Comparison of ENCODE assay signal across 16 cellular contexts in genomic region chr2:97688062-97688827, GRCh38. TPM values are rescaled to one million over a fixed set of nuclear protein-coding genes. Genes with fewer than 3 reads are reported as not detected.
A peak's percentile ranks its signal among the peaks of the same experiment; 100 is the strongest.
DNase-seq lines count a peak whose midpoint lies in the region; ATAC-seq, FAIRE-seq and TF ChIP-seq lines count a peak whose summit lies in the region.
"Had no signal": no experiment of that assay in that cellular context is flagged by ENCODE, and none has a peak within 500 bp of the region (broad histone marks: within the 10 kb centered on the region; RNA-seq: fewer than 3 reads in every experiment).

No MANE protein-coding gene starts in this region.

- H3K27me3 Mint-ChIP-seq in natural killer cell treated with Interleukin-12 subunit alpha and Interleukin-12 subunit beta and Interleukin-15 and Interleukin-18, amount 100 ng/mL, for 72 hours, result peaks cover 0 to 5% of the 10 kb centered on the region in 2 donors
- H3K27me3 Mint-ChIP-seq in natural killer cell (ENCODE audit: low read depth in 2 of 2), result no peaks in the 10 kb centered on the region

- H2AFZ ChIP-seq in PC-3 (ENCODE audit: low read length), result peak overlapping the region; percentile 0; the same call in 1 of the 2 replicates

- peaks cover 0 to 4% of the 10 kb centered on the region in 2 donors for H3K4me1 Mint-ChIP-seq in natural killer cell treated with Interleukin-12 subunit alpha and Interleukin-12 subunit beta and Interleukin-15 and Interleukin-18, amount 100 ng/mL, for 72 hours (ENCODE audit: low read depth in 2 of 2)
- H3K4me1 Mint-ChIP-seq in natural killer cell, result no peaks in the 10 kb centered on the region

- H3K27ac Mint-ChIP-seq in natural killer cell treated with Interleukin-12 subunit alpha and Interleukin-12 subunit beta and Interleukin-15 and Interleukin-18, amount 100 ng/mL, for 72 hours, result no peak overlapping the region
- no peak overlapping the region for H3K27ac Mint-ChIP-seq in natural killer cell
- H3K27ac Mint-ChIP-seq: dendritic cell treated with granulocyte-macrophage colony-stimulating factor and Interleukin-4, amounts not matched to agents 40 ng/mL and 50 ng/mL, for 4 days had no signal

- no peaks in the 10 kb centered on the region for H4K20me1 ChIP-seq in PC-3 (ENCODE audit: low read length)

- no peak for TF ChIP-seq POLR2A in thyroid gland (IDR thresholded peaks at IDR 0.05)

- H3F3A ChIP-seq in PC-3 (ENCODE audit: low read length, unreplicated experiment), result no peaks in the 10 kb centered on the region

- no peak overlapping the region for H3K4me3 Mint-ChIP-seq in natural killer cell treated with Interleukin-12 subunit alpha and Interleukin-12 subunit beta and Interleukin-15 and Interleukin-18, amount 100 ng/mL, for 72 hours
- H3K4me3 Mint-ChIP-seq in natural killer cell, result no peak overlapping the region
- H3K4me3 Mint-ChIP-seq: dendritic cell treated with granulocyte-macrophage colony-stimulating factor and Interleukin-4, amounts not matched to agents 40 ng/mL and 50 ng/mL, for 4 days had no signal

- ATAC-seq in natural killer cell treated with Interleukin-12 subunit alpha and Interleukin-12 subunit beta and Interleukin-15 and Interleukin-18, amount 100 ng/mL, for 72 hours, result peak; percentile 28 to 62
- ATAC-seq in natural killer cell, result no peak
- peak; percentile 98 for ATAC-seq in PC-3

- no peaks in the 10 kb centered on the region for H3K9me3 Mint-ChIP-seq in natural killer cell treated with Interleukin-12 subunit alpha and Interleukin-12 subunit beta and Interleukin-15 and Interleukin-18, amount 100 ng/mL, for 72 hours
- H3K9me3 Mint-ChIP-seq in natural killer cell, result no peaks in the 10 kb centered on the region
- H3K9me3 Mint-ChIP-seq: dendritic cell treated with granulocyte-macrophage colony-stimulating factor and Interleukin-4, amounts not matched to agents 40 ng/mL and 50 ng/mL, for 4 days had no signal

- H3K9me3 ChIP-seq in PC-3 (ENCODE audit: low read length) (0 out of 2 replicates have a peak, but pooled peaks cover 2% of the 10 kb centered on the region), small intestine (ENCODE audit: control insufficient read depth, low read depth) (no peaks in the 10 kb centered on the region), thyroid gland (no peaks in the 10 kb centered on the region)
- H3K9me3 ChIP-seq: ascending aorta had no signal

- H3K4me2 ChIP-seq in PC-3 (ENCODE audit: low read length), result peak overlapping the region; percentile 55

- no peaks in the 10 kb centered on the region for H3K36me3 Mint-ChIP-seq in natural killer cell treated with Interleukin-12 subunit alpha and Interleukin-12 subunit beta and Interleukin-15 and Interleukin-18, amount 100 ng/mL, for 72 hours
- no peaks in the 10 kb centered on the region for H3K36me3 Mint-ChIP-seq in natural killer cell

- no peaks in the 10 kb centered on the region for H3K79me2 ChIP-seq in PC-3 (ENCODE audit: low read length)

- no peak overlapping the region for H3K4me3 ChIP-seq in PC-3 (ENCODE audit: low read length)
- H3K4me3 ChIP-seq in epithelial cell of esophagus (ENCODE audit: low read length), result no peak overlapping the region
- H3K4me3 ChIP-seq in small intestine (ENCODE audit: low read depth in 1 of 2, low read length in 2 of 2), result no peak overlapping the region
- no peak overlapping the region for H3K4me3 ChIP-seq in thyroid gland (replicated peaks in 1 of 3)
- H3K4me3 ChIP-seq: ascending aorta had no signal

- POLR2A ChIA-PET in PC-3 (lab: Charles Lee; ENCODE audit: unreplicated experiment), result interaction anchor here (0.6 to 0.7 kb wide), 3 partner anchors 15 to 820 kb away, joined by 3 to 4 read pairs (median 4); partner anchors contain the start of gene COX5B

- H3K27me3 ChIP-seq in PC-3 (ENCODE audit: low read length) (no peaks in the 10 kb centered on the region), small intestine (ENCODE audit: control insufficient read depth in 2 of 2, insufficient read depth in 2 of 2, low read length in 2 of 2) (no peaks in the 10 kb centered on the region), thyroid gland (no peaks in the 10 kb centered on the region)
- H3K27me3 ChIP-seq: ascending aorta had no signal

- BruUV-seq in PC-3 (replicated peaks; lab: Mats Ljungman, UMichigan), result no TSS peak

- DNase-seq in natural killer cell treated with Interleukin-12 subunit alpha and Interleukin-12 subunit beta and Interleukin-15 and Interleukin-18, amount 100 ng/mL, for 72 hours (ENCODE audit: low spot score), result no peak
- no peak for DNase-seq in natural killer cell
- peak; percentile 71 for DNase-seq in PC-3
- DNase-seq in epithelial cell of esophagus (ENCODE audit: low read depth), result peak; percentile 37
- DNase-seq in NCI-H1694 treated with DMSO at 0.1 percent for 48 hours (lab: John Stamatoyannopoulos, UW), result no peak
- DNase-seq in small intestine, result no peak
- DNase-seq in stimulated activated naive CD4-positive, alpha-beta T cell (lab: John Stamatoyannopoulos, UW), result no peak
- no peak for DNase-seq in thyroid gland
- DNase-seq: GOT3, midbrain, NCI-H1417, NCI-H510A, posterior cingulate gyrus had no signal

- peaks cover 12% of the 10 kb centered on the region for H3K4me1 ChIP-seq in PC-3 (ENCODE audit: insufficient read depth, low read length)
- no peaks in the 10 kb centered on the region for H3K4me1 ChIP-seq in small intestine (ENCODE audit: control insufficient read depth in 2 of 2, insufficient read depth in 1 of 2, low read depth in 1 of 2, low read length in 1 of 2)
- H3K4me1 ChIP-seq in thyroid gland, result no peaks in the 10 kb centered on the region
- H3K4me1 ChIP-seq: ascending aorta had no signal

- TF ChIP-seq CTCF in natural killer cell (IDR thresholded peaks at IDR 0.05) (no peak), PC-3 (conservative IDR thresholded peaks at IDR 0.05; ENCODE audit: low read depth, low read length) (no peak), epithelial cell of esophagus (IDR thresholded peaks at IDR 0.05; ENCODE audit: insufficient read depth, low read depth, low read length, missing control alignments) (no peak), thyroid gland (IDR thresholded peaks at IDR 0.05) (no peak)

- CTCF ChIA-PET in PC-3 (lab: Charles Lee), result interaction anchor here (0.6 kb wide), 1 partner anchor 53 kb away, joined by 3 read pairs; no protein-coding TSS in a partner anchor

- H3K9ac ChIP-seq in PC-3 (ENCODE audit: low read length), result no peak overlapping the region

- FAIRE-seq in small intestine (lab: Jason Lieb, UNC), result no peak

- no peaks in the 10 kb centered on the region for H3K9me2 ChIP-seq in PC-3 (replicated peaks; ENCODE audit: low read length)

- H3K27ac ChIP-seq in PC-3 (ENCODE audit: low read length), result peak overlapping the region; percentile 27
- no peak overlapping the region for H3K27ac ChIP-seq in small intestine (ENCODE audit: low read depth in 1 of 2, low read length in 1 of 2)
- no peak overlapping the region for H3K27ac ChIP-seq in thyroid gland
- H3K27ac ChIP-seq: ascending aorta had no signal

- H3K36me3 ChIP-seq in PC-3 (ENCODE audit: low read depth, low read length) (no peaks in the 10 kb centered on the region), small intestine (ENCODE audit: control insufficient read depth in 2 of 2, insufficient read depth in 2 of 2, low read length in 2 of 2) (no peaks in the 10 kb centered on the region), thyroid gland (no peaks in the 10 kb centered on the region)
- H3K36me3 ChIP-seq: ascending aorta had no signal

- 67 to 83% (median 78%) methylated on average over 9 to 11 of the region's 11 CpGs for WGBS in small intestine, 3 donors
- WGBS in thyroid gland, 2 donors, result 87 to 89% methylated on average over 9 to 11 of the region's 11 CpGs

- intact Hi-C loops in natural killer cell (cut with micrococcal nuclease), result no loop called here
- intact Hi-C loops in PC-3 (cut with micrococcal nuclease), result no loop called here
- intact Hi-C loops in thyroid gland (cut with DNase I), result no loop called here

RNA-seq across cellular contexts. Expression of gene C2orf92, which starts 18.7 kb away (rescaled TPM):
- 10 to 100 TPM in 1 of 2 donors, 1 to 10 TPM in 1; 8.6 to 13.6 TPM for total RNA-seq in natural killer cell treated with Interleukin-12 subunit alpha and Interleukin-12 subunit beta and Interleukin-15 and Interleukin-18, amount 100 ng/mL, for 72 hours
- total RNA-seq in natural killer cell (10 to 100 TPM; 13.4 to 20.9 (median 16.1) TPM), PC-3 (2014; rRNA removed) (3.0 and 3.3 TPM in 2 replicates), thyroid gland (10 to 100 TPM in 3 of 4 donors, 1 to 10 TPM in 1; 9.8 to 36.5 (median 30.7) TPM)
- polyA plus RNA-seq in small intestine, result 10 to 100 TPM in 1 of 3 donors, 1 to 10 TPM in 2; 1.4 to 13.6 (median 8.6) TPM

RNA-seq across cellular contexts. Expression of gene ACTR1B, which starts 24.4 kb away (rescaled TPM):
- total RNA-seq in natural killer cell treated with Interleukin-12 subunit alpha and Interleukin-12 subunit beta and Interleukin-15 and Interleukin-18, amount 100 ng/mL, for 72 hours, result 10 to 100 TPM; 59.0 to 74.9 TPM
- total RNA-seq in natural killer cell, result 10 to 100 TPM; 71.6 to 81.1 (median 73.1) TPM
- 27.0 and 31.1 TPM in 2 replicates for total RNA-seq in PC-3 (2014; rRNA removed)
- polyA plus RNA-seq in small intestine, result 10 to 100 TPM; 66.5 to 91.2 (median 68.3) TPM
- total RNA-seq in thyroid gland, result 100 to 1,000 TPM in 1 of 4 donors, 10 to 100 TPM in 3; 64.9 to 106 (median 76.3) TPM

RNA-seq across cellular contexts. Expression of gene ZAP70, which starts 25.1 kb away (rescaled TPM):
- 100 to 1,000 TPM in 1 of 2 donors, 10 to 100 TPM in 1; 97.4 to 191 TPM for total RNA-seq in natural killer cell treated with Interleukin-12 subunit alpha and Interleukin-12 subunit beta and Interleukin-15 and Interleukin-18, amount 100 ng/mL, for 72 hours
- 1,000 to 10,000 TPM in 1 of 3 donors, 100 to 1,000 TPM in 2; 883 to 1,008 (median 954) TPM for total RNA-seq in natural killer cell
- total RNA-seq in PC-3 (2014; rRNA removed), result not detected in 2 replicates
- 10 to 100 TPM in 1 of 3 donors, 1 to 10 TPM in 2; 2.5 to 15.9 (median 3.9) TPM for polyA plus RNA-seq in small intestine
- 1 to 10 TPM; 4.0 to 7.6 (median 4.4) TPM for total RNA-seq in thyroid gland
- total RNA-seq: fibroblast of lung had no signal
- polyA plus RNA-seq: fibroblast of lung had no signal

RNA-seq across cellular contexts. Expression of gene COX5B, which starts 42.4 kb away (rescaled TPM):
- 100 to 1,000 TPM; 133 to 174 TPM for total RNA-seq in natural killer cell treated with Interleukin-12 subunit alpha and Interleukin-12 subunit beta and Interleukin-15 and Interleukin-18, amount 100 ng/mL, for 72 hours
- 100 to 1,000 TPM; 101 to 126 (median 122) TPM for total RNA-seq in natural killer cell
- total RNA-seq in PC-3 (2014; rRNA removed), result 803 and 1,015 TPM in 2 replicates
- 1,000 to 10,000 TPM in 1 of 3 donors, 100 to 1,000 TPM in 2; 622 to 1,324 (median 943) TPM for polyA plus RNA-seq in small intestine
- total RNA-seq in thyroid gland, result 100 to 1,000 TPM; 216 to 731 (median 586) TPM

Comparison
In these comparisons a context has a peak if more than half of its experiments do, and no peak if none do; other contexts are left out.
1. ATAC-seq: peak in natural killer cell treated with Interleukin-12 subunit alpha and Interleukin-12 subunit beta and Interleukin-15 and Interleukin-18, amount 100 ng/mL, for 72 hours (2 of 2) and PC-3 (single experiment); none in natural killer cell (0 of 3).
2. DNase-seq: peak in PC-3 (single experiment) and epithelial cell of esophagus (single experiment); none in natural killer cell treated with Interleukin-12 subunit alpha and Interleukin-12 subunit beta and Interleukin-15 and Interleukin-18, amount 100 ng/mL, for 72 hours (single experiment), natural killer cell (single experiment), NCI-H1694 treated with DMSO at 0.1 percent for 48 hours (single experiment), small intestine (single experiment), stimulated activated naive CD4-positive, alpha-beta T cell (0 of 6) and thyroid gland (0 of 2).
3. RNA of gene ZAP70, which starts 25.1 kb away (total RNA-seq): 883 to 1,008 TPM in natural killer cell and 97.4 to 191 TPM in natural killer cell treated with Interleukin-12 subunit alpha and Interleukin-12 subunit beta and Interleukin-15 and Interleukin-18, amount 100 ng/mL, for 72 hours; 4.0 to 7.6 TPM in thyroid gland and not detected in PC-3; every median in the first group is over 10 times any median in the second.